30 cellular contexts compared by ENCODE assay signal in the genomic region with DNA sequence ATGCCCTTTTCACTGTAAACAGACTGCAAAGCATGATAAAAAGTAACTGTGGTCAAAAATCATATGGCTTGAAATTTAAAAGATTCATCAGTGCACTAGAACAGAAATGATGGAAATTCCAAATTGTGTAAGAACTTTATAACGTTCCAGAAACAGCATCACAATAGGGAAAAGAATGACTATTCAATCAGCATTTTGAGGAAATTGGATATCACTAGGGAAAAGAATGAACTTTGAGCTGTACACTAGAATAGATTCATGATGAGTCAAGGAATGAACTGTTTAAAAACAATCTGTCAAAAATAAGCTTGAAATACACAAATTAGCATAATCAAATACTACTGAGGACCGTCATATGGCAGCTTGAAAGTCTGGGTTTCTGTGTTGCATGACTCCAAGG. TPM values are rescaled to one million over a fixed set of nuclear protein-coding genes. Genes with fewer than 3 reads are reported as not detected.
"Had no signal": no experiment of that assay in that cellular context is flagged by ENCODE, and none has a peak within 500 bp of the region (broad histone marks: within the 10 kb centered on the region; RNA-seq: fewer than 3 reads in every experiment).

No MANE protein-coding gene starts in this region.

- H3K27ac Mint-ChIP-seq: activated CD8-positive, alpha-beta T cell treated with anti-CD3 and anti-CD28 coated beads, Interleukin-2, amount 10 ng/mL, durations not matched to agents 7 days and 5 days; activated naive CD4-positive, alpha-beta T cell treated with anti-CD3 and anti-CD28 coated beads, Interleukin-2, amount 50 U/mL, for 24 hours; activated T-cell treated with anti-CD3 and anti-CD28 coated beads, Interleukin-2, amount 50 U/mL, for 24 hours; activated T-helper 1 cell treated with anti-CD3 and anti-CD28 coated beads, Interleukin-12 subunit alpha, Interleukin-12 subunit beta, Interleukin-2, Interleukin-4 antibody, amounts not matched to agents 30 ng/mL and 10 ng/mL and 1 ng/mL, durations not matched to agents 14 hours and 24 hours and 36 hours; brain; WTC11 had no signal

- H3K27ac ChIP-seq: ascending aorta, cardiac muscle cell, SK-N-MC had no signal

- H3K4me1 ChIP-seq: ascending aorta had no signal

- ATAC-seq: activated CD8-positive, alpha-beta T cell treated with anti-CD3 and anti-CD28 coated beads, Interleukin-2, amount 10 ng/mL, durations not matched to agents 7 days and 5 days; Panc1; Right ventricle myocardium inferior; WTC11 had no signal

- H3K4me3 Mint-ChIP-seq: activated CD8-positive, alpha-beta T cell treated with anti-CD3 and anti-CD28 coated beads, Interleukin-2, amount 10 ng/mL, durations not matched to agents 7 days and 5 days; activated naive CD4-positive, alpha-beta T cell treated with anti-CD3 and anti-CD28 coated beads, Interleukin-2, amount 50 U/mL, for 24 hours; activated T-cell treated with anti-CD3 and anti-CD28 coated beads, Interleukin-2, amount 50 U/mL, for 24 hours; activated T-helper 1 cell treated with anti-CD3 and anti-CD28 coated beads, Interleukin-12 subunit alpha, Interleukin-12 subunit beta, Interleukin-2, Interleukin-4 antibody, amounts not matched to agents 30 ng/mL and 10 ng/mL and 1 ng/mL, durations not matched to agents 14 hours and 24 hours and 36 hours; brain; WTC11 had no signal

- H3K36me3 Mint-ChIP-seq: activated naive CD4-positive, alpha-beta T cell treated with anti-CD3 and anti-CD28 coated beads, Interleukin-2, amount 50 U/mL, for 24 hours; brain; WTC11 had no signal

- H3K4me3 ChIP-seq: ascending aorta, cardiac muscle cell, SK-N-MC had no signal

- H3K9me3 Mint-ChIP-seq: activated T-helper 1 cell treated with anti-CD3 and anti-CD28 coated beads, Interleukin-12 subunit alpha, Interleukin-12 subunit beta, Interleukin-2, Interleukin-4 antibody, amounts not matched to agents 30 ng/mL and 10 ng/mL and 1 ng/mL, durations not matched to agents 14 hours and 24 hours and 36 hours had no signal

- H3K4me1 Mint-ChIP-seq: activated naive CD4-positive, alpha-beta T cell treated with anti-CD3 and anti-CD28 coated beads, Interleukin-2, amount 50 U/mL, for 24 hours; brain; WTC11 had no signal

- DNase-seq: activated CD4-positive, alpha-beta T cell treated with anti-CD3 and anti-CD28 coated beads for 48 hours; activated CD4-positive, alpha-beta T cell treated with anti-CD3 and anti-CD28 coated beads, Interleukin-2, amount 50 U/mL, for 4 hours; activated CD4-positive, CD25-positive, alpha-beta regulatory T cell treated with anti-CD3 and anti-CD28 coated beads, Interleukin-2, amount 50 U/mL, for 72 hours; activated CD8-positive, alpha-beta T cell treated with anti-CD3 and anti-CD28 coated beads, Interleukin-2, amount 10 ng/mL, durations not matched to agents 7 days and 5 days; activated effector memory CD4-positive, alpha-beta T cell treated with Interleukin-2 at 50 U/mL for 16 hours; activated naive CD4-positive, alpha-beta T cell; activated T-cell treated with anti-CD3 and anti-CD28 coated beads, Interleukin-2, amount 50 U/mL, for 24 hours; amniotic stem cell; MM.1S; NCI-H1105; NCI-H1436; NCI-H1694 treated with DMSO at 0.1 percent for 48 hours; NCI-H2029 treated with DMSO at 0.1 percent for 48 hours; NCI-H345; NCI-H510A; NCI-H526 treated with DMSO at 0.1 percent for 48 hours; NCI-H82; RPMI8226; T-helper 1 cell had no signal

- H3K36me3 ChIP-seq: ascending aorta, cardiac muscle cell had no signal

- H3K27me3 ChIP-seq: ascending aorta, cardiac muscle cell had no signal

RNA-seq across cellular contexts. Expression of gene HEPHL1, which starts 20.5 kb away (rescaled TPM):
- total RNA-seq: activated CD8-positive, alpha-beta T cell treated with anti-CD3 and anti-CD28 coated beads, Interleukin-2, amount 10 ng/mL, durations not matched to agents 7 days and 5 days; activated T-helper 1 cell treated with anti-CD3 and anti-CD28 coated beads, Interleukin-12 subunit alpha, Interleukin-12 subunit beta, Interleukin-2, Interleukin-4 antibody, amounts not matched to agents 30 ng/mL and 10 ng/mL and 1 ng/mL, durations not matched to agents 14 hours and 24 hours and 36 hours; ascending aorta; cardiac muscle cell; OCI-LY7; Right ventricle myocardium inferior; T-helper 2 cell treated with Interferon-gamma antibody and Interleukin-4, amounts not matched to agents 100 ng/mL and 5 ng/mL, for 36 hours had no signal
- polyA plus RNA-seq: cardiac muscle cell had no signal
